In genomic region chr3:51982838-51983577, GRCh38 we compare ENCODE assay signal across 1 cellular context.
TF ChIP-seq lines count a peak whose summit lies in the region.

ACY1 (plus strand) TSS chr3:51983535; CDS start chr3:51984065, 530 bp downstream.

TF ChIP-seq in HepG2, 621 proteins besides CTCF, POLR2A, EP300 and RAD21 (continued from another document and continues in another):
- TF ChIP-seq HNF1B (CRISPR knock-in tag; IDR thresholded peaks at IDR 0.05) = peak; percentile 91
- peak; percentile 88; the same call in 1 of the 2 replicates for TF ChIP-seq PAX8 (CRISPR knock-in tag; IDR thresholded peaks at IDR 0.05; ENCODE audit: borderline replicate concordance)
- TF ChIP-seq ZNF253 (CRISPR knock-in tag; IDR thresholded peaks at IDR 0.05; ENCODE audit: borderline replicate concordance) = peak; percentile 88
- peak; percentile 73 for TF ChIP-seq POGK (CRISPR knock-in tag; conservative IDR thresholded peaks at IDR 0.05)
- TF ChIP-seq GTF2F1 (IDR thresholded peaks at IDR 0.05; ENCODE audit: low read length) = no peak
- peak; percentile 66 for TF ChIP-seq PHF8 (CRISPR knock-in tag; IDR thresholded peaks at IDR 0.05)
- TF ChIP-seq ZNF839 (CRISPR knock-in tag; IDR thresholded peaks at IDR 0.05; ENCODE audit: borderline replicate concordance) = 0 out of 2 replicates have a peak, but pooled peaks have one; percentile 34
- no peak for TF ChIP-seq MATR3 (CRISPR knock-in tag; IDR thresholded peaks at IDR 0.05)
- no peak; the same call in 1 of the 2 replicates for TF ChIP-seq E2F1 (CRISPR knock-in tag; IDR thresholded peaks at IDR 0.05)
- TF ChIP-seq GATA4 (IDR thresholded peaks at IDR 0.05; ENCODE audit: borderline replicate concordance, low read depth) = peak; percentile 83; the same call in 1 of the 2 replicates
- TF ChIP-seq UBTF (CRISPR knock-in tag; IDR thresholded peaks at IDR 0.05) = peak; percentile 94
- TF ChIP-seq SP5 (CRISPR knock-in tag; IDR thresholded peaks at IDR 0.05; ENCODE audit: borderline replicate concordance, low read depth) = peak; percentile 99
- peak; percentile 42 for TF ChIP-seq PHF5A (CRISPR knock-in tag; IDR thresholded peaks at IDR 0.05; ENCODE audit: low read depth, unreplicated experiment)
- TF ChIP-seq MZF1 (CRISPR knock-in tag; IDR thresholded peaks at IDR 0.05; ENCODE audit: borderline replicate concordance) = no peak
- TF ChIP-seq KDM5B (CRISPR knock-in tag; IDR thresholded peaks at IDR 0.05; ENCODE audit: borderline replicate concordance) = no peak; the same call in none of the 2 replicates
- TF ChIP-seq ZBTB7B (CRISPR knock-in tag; IDR thresholded peaks at IDR 0.05) = peak; percentile 49
- no peak for TF ChIP-seq TP53 (CRISPR knock-in tag; conservative IDR thresholded peaks at IDR 0.05)
- peak; percentile 39; the same call in 1 of the 2 replicates for TF ChIP-seq BHLHE40 (IDR thresholded peaks at IDR 0.05; ENCODE audit: low read length)
- TF ChIP-seq KLF9 (CRISPR knock-in tag; IDR thresholded peaks at IDR 0.05; ENCODE audit: low read depth) = peak; percentile 42; the same call in 1 of the 2 replicates
- TF ChIP-seq ZNF570 (CRISPR knock-in tag; IDR thresholded peaks at IDR 0.05; ENCODE audit: borderline replicate concordance) = no peak
- peak; percentile 96 for TF ChIP-seq ZNF749 (CRISPR knock-in tag; IDR thresholded peaks at IDR 0.05; ENCODE audit: borderline replicate concordance)
- no peak; the same call in 1 of the 2 replicates for TF ChIP-seq ZNF674 (CRISPR knock-in tag; IDR thresholded peaks at IDR 0.05; ENCODE audit: low read depth)
- TF ChIP-seq ZFP36L1 (CRISPR knock-in tag; IDR thresholded peaks at IDR 0.05) = peak; percentile 97
- no peak for TF ChIP-seq JUN (CRISPR knock-in tag; IDR thresholded peaks at IDR 0.05)
- TF ChIP-seq ISL2 (CRISPR knock-in tag; IDR thresholded peaks at IDR 0.05) = peak; percentile 72
- no peak for TF ChIP-seq ZUFSP (CRISPR knock-in tag; IDR thresholded peaks at IDR 0.05; ENCODE audit: borderline replicate concordance)
- no peak for TF ChIP-seq TCF12 (IDR thresholded peaks at IDR 0.05)
- TF ChIP-seq TCF12 (CRISPR knock-in tag; IDR thresholded peaks at IDR 0.05) = peak; percentile 68; the same call in 1 of the 2 replicates
- TF ChIP-seq SRSF9 (IDR thresholded peaks at IDR 0.05; ENCODE audit: borderline replicate concordance, insufficient read depth, low read depth, low read length, poor library complexity, severe bottlenecking) = no peak
- TF ChIP-seq ZNF670 (CRISPR knock-in tag; IDR thresholded peaks at IDR 0.05; ENCODE audit: borderline replicate concordance) = no peak
- TF ChIP-seq SALL1 (CRISPR knock-in tag; IDR thresholded peaks at IDR 0.05) = peak; percentile 92
- peak; percentile 44 for TF ChIP-seq ZNF407 (CRISPR knock-in tag; IDR thresholded peaks at IDR 0.05; ENCODE audit: not compliant biosample characterization)
- 0 out of 2 replicates have a peak, but pooled peaks have one; percentile 43 for TF ChIP-seq ETV6 (CRISPR knock-in tag; conservative IDR thresholded peaks at IDR 0.05)
- TF ChIP-seq ELF3 (CRISPR knock-in tag; IDR thresholded peaks at IDR 0.05) = peak; percentile 89
- peak; percentile 69 for TF ChIP-seq REPIN1 (CRISPR knock-in tag; IDR thresholded peaks at IDR 0.05; ENCODE audit: borderline replicate concordance, low read depth)
- TF ChIP-seq FOXO4 (CRISPR knock-in tag; conservative IDR thresholded peaks at IDR 0.05) = peak; percentile 95; the same call in 1 of the 2 replicates
- no peak for TF ChIP-seq ZFP82 (CRISPR knock-in tag; IDR thresholded peaks at IDR 0.05; ENCODE audit: borderline replicate concordance)
- TF ChIP-seq RFXANK (CRISPR knock-in tag; IDR thresholded peaks at IDR 0.05) = no peak
- TF ChIP-seq FOSL2 (CRISPR knock-in tag; IDR thresholded peaks at IDR 0.05) = peak; percentile 51; the same call in 1 of the 2 replicates
- peak; percentile 39 for TF ChIP-seq FOXP4 (CRISPR knock-in tag; IDR thresholded peaks at IDR 0.05)
- TF ChIP-seq NCOR1 (IDR thresholded peaks at IDR 0.05; ENCODE audit: borderline replicate concordance, low read length) = peak; percentile 75; the same call in 1 of the 2 replicates
